Comparison of ENCODE assay signal across 8 cellular contexts in genomic region chr1:32013386-32014198, GRCh38. TPM values are rescaled to one million over a fixed set of nuclear protein-coding genes. Genes with fewer than 3 reads are reported as not detected.
DNase-seq lines count a peak whose midpoint lies in the region; ATAC-seq and TF ChIP-seq lines count a peak whose summit lies in the region.

TSS of gene KHDRBS1 (plus strand) at chr1:32013868. CDS start at chr1:32013996, 128 bp downstream.

- ATAC-seq in GM21619 (IDR thresholded peaks at IDR 0.05; ENCODE audit: unreplicated experiment): peak; percentile 70

- H2AFZ ChIP-seq in PC-9: peak within 1 kb of the TSS; percentile 91

- H3K9me2 ChIP-seq in PC-9 (ENCODE audit: insufficient read depth): no peaks in the 10 kb centered on the region

- CTCF ChIA-PET in PC-9 (lab: Charles Lee): no interaction called here

- peaks cover 9% of the 10 kb centered on the region; the same call in 1 of the 2 replicates for H3K36me3 ChIP-seq in PC-9 (ENCODE audit: low read depth)

- POLR2A ChIA-PET in PC-9 (lab: Charles Lee; ENCODE audit: unreplicated experiment): interaction anchor here (0.6 to 0.9 kb wide), 7 partner anchors 33 to 861 kb away, joined by 3 to 22 read pairs (median 3); no protein-coding TSS in a partner anchor

- peak within 1 kb of the TSS; percentile 94 for H3K4me2 ChIP-seq in PC-9

- TF ChIP-seq CTCF in PC-9 (conservative IDR thresholded peaks at IDR 0.05): no peak
- no peak for TF ChIP-seq CTCF in epithelial cell of proximal tubule (conservative IDR thresholded peaks at IDR 0.05; ENCODE audit: low read depth, low read length)

- intact Hi-C loops in PC-9 (cut with micrococcal nuclease; ENCODE audit: unreplicated experiment): loop anchor here (5.0 kb wide), 2 partner anchors 251 to 339 kb away; partner anchors contain the start of gene ADGRB2

- peaks cover 23% of the 10 kb centered on the region for H3K4me1 ChIP-seq in PC-9 (replicated peaks; ENCODE audit: insufficient read depth)

- no TSS peak for BruUV-seq in PC-9 (replicated peaks; lab: Mats Ljungman, UMichigan)

- H3K4me3 ChIP-seq in Jurkat, Clone E6-1 (ENCODE audit: low read length): peak within 1 kb of the TSS; percentile 87
- peak within 1 kb of the TSS; percentile 91 for H3K4me3 ChIP-seq in PC-9
- peak within 1 kb of the TSS; percentile 81 for H3K4me3 ChIP-seq in epithelial cell of proximal tubule (ENCODE audit: low read depth, low read length)

- peak; percentile 100 for DNase-seq in DMS153 (lab: John Stamatoyannopoulos, UW)
- DNase-seq in Jurkat, Clone E6-1 (ENCODE audit: low read depth, low spot score): peak; percentile 99
- DNase-seq in PC-9: peak; percentile 95 to 98
- peak; percentile 97 for DNase-seq in activated T-cell treated with anti-CD3 and anti-CD28 coated beads, Interleukin-2, amount 50 U/mL, for 1 hour
- peak; percentile 63 for DNase-seq in epithelial cell of proximal tubule (ENCODE audit: low read depth)
- DNase-seq in mucosa of gallbladder (ENCODE audit: low spot score): peak; percentile 99
- peak; percentile 93 to 98 for DNase-seq in stimulated activated CD8-positive, alpha-beta memory T cell treated with anti-CD3 and anti-CD28 coated beads, Interleukin-4, amount 100 ng/mL, for 4 hours (ENCODE audit: low read depth in 2 of 2, low spot score in 1 of 2)

- no peaks in the 10 kb centered on the region for H3K27me3 ChIP-seq in PC-9 (ENCODE audit: insufficient read depth, low read depth)

- H3K79me2 ChIP-seq in PC-9 (ENCODE audit: low read depth): peaks cover 49% of the 10 kb centered on the region

- peaks cover 7% of the 10 kb centered on the region; the same call in 1 of the 2 replicates for H3F3A ChIP-seq in PC-9 (ENCODE audit: insufficient read depth, low read depth)

- H4K20me1 ChIP-seq in PC-9 (ENCODE audit: insufficient read depth): peaks cover 41% of the 10 kb centered on the region

- H3K9me3 ChIP-seq in PC-9 (ENCODE audit: insufficient read depth, low read depth): no peaks in the 10 kb centered on the region

- peak within 1 kb of the TSS; percentile 74 for H3K27ac ChIP-seq in PC-9

RNA-seq across cellular contexts. Expression of gene KHDRBS1, which starts in this region (rescaled TPM):
- polyA plus RNA-seq in Jurkat, Clone E6-1 (2012; ENCODE audit: insufficient read depth, insufficient read length): 197 TPM
- total RNA-seq in PC-9 (2021): 161 and 172 TPM in 2 replicates
- 69.6 and 139 TPM in 2 replicates for total RNA-seq in epithelial cell of proximal tubule
- 99.4 TPM for total RNA-seq in mucosa of gallbladder

Comparison
In these comparisons a context has a peak if more than half of its experiments do, and no peak if none do; other contexts are left out.
1. Peak in every context shown above with its lines: DNase-seq, ATAC-seq, H3K4me3 ChIP-seq and H3K27ac ChIP-seq.